In genomic region chr5:67164856-67165523, GRCh38 we compare ENCODE assay signal across 14 cellular contexts. TPM values are rescaled to one million over a fixed set of nuclear protein-coding genes. Genes with fewer than 3 reads are reported as not detected.
DNase-seq lines count a peak whose midpoint lies in the region; ATAC-seq and TF ChIP-seq lines count a peak whose summit lies in the region.
"Had no signal": no experiment of that assay in that cellular context is flagged by ENCODE, and none has a peak within 500 bp of the region (broad histone marks: within the 10 kb centered on the region; RNA-seq: fewer than 3 reads in every experiment).

No MANE protein-coding gene starts in this region.

- H3K4me1 ChIP-seq in heart left ventricle = peaks cover 0 to 32% (median 13%) of the 10 kb centered on the region in 12 donors
- H3K4me1 ChIP-seq in thoracic aorta (ENCODE audit: control insufficient read depth in 1 of 2, low read depth in 2 of 2) = peaks cover 22 to 36% of the 10 kb centered on the region in 2 donors
- peaks cover 0 to 15% (median 2%) of the 10 kb centered on the region in 4 donors for H3K4me1 ChIP-seq in tibial nerve

- H3K36me3 ChIP-seq in heart left ventricle (peaks cover 3 to 95% (median 59%) of the 10 kb centered on the region in 9 donors), thoracic aorta (peaks cover 18% of the 10 kb centered on the region), tibial nerve (peaks cover 0 to 27% (median 0%) of the 10 kb centered on the region in 3 donors)
- H3K36me3 ChIP-seq: BE2C had no signal

- H3K4me1 Mint-ChIP-seq in activated CD4-positive, alpha-beta memory T cell treated with anti-CD3 and anti-CD28 coated beads for 36 hours (ENCODE audit: low read depth) = peaks cover 76% of the 10 kb centered on the region

- intact Hi-C loops in heart left ventricle (cut with DNase I) = loop anchor here in 5 of 10 donors (2.0 to 5.0 kb wide), 2 partner anchors 42 to 44 kb away; no protein-coding TSS in a partner anchor
- intact Hi-C loops in cardiac septum (cut with DNase I) = no loop called here
- intact Hi-C loops in activated CD4-positive, alpha-beta memory T cell treated with anti-CD3 and anti-CD28 coated beads for 36 hours (cut with micrococcal nuclease) = loop anchor here (5.0 to 10.0 kb wide), 4 partner anchors 178 to 1107 kb away; no protein-coding TSS in a partner anchor

- DNase-seq in heart left ventricle (no peak), cardiac septum (ENCODE audit: low spot score) (no peak), thoracic aorta (ENCODE audit: low spot score) (no peak), tibial nerve (ENCODE audit: low spot score in 2 of 2) (no peak)
- DNase-seq in activated CD4-positive, alpha-beta memory T cell treated with anti-CD3 and anti-CD28 coated beads for 36 hours = no peak
- DNase-seq: activated CD4-positive, alpha-beta T cell treated with anti-CD3 and anti-CD28 coated beads, Interleukin-2, amount 50 U/mL, for 1 hour; amniotic stem cell; BE2C; dermis blood vessel endothelial cell; NCI-H446 had no signal

- CTCF ChIA-PET in activated CD4-positive, alpha-beta memory T cell treated with anti-CD3 and anti-CD28 coated beads for 36 hours (lab: Charles Lee) = interaction anchor here (1.1 to 16.1 kb wide), 5 partner anchors 8 to 177 kb away, joined by 3 to 363 read pairs (median 5); no protein-coding TSS in a partner anchor

- TF ChIP-seq POLR2A in heart left ventricle (IDR thresholded peaks at IDR 0.05) (no peak), tibial nerve (IDR thresholded peaks at IDR 0.05) (no peak)

- no peak for ATAC-seq in heart left ventricle
- ATAC-seq in thoracic aorta (ENCODE audit: insufficient number of reproducible peaks, low FRiP score, low read depth) = no peak
- ATAC-seq in HG02642 (IDR thresholded peaks at IDR 0.05; ENCODE audit: poor library complexity, unreplicated experiment) = no peak
- ATAC-seq in HG02938 (IDR thresholded peaks at IDR 0.05; ENCODE audit: unreplicated experiment) = no peak

- H3K4me3 ChIP-seq in heart left ventricle (peak overlapping the region in 1 of 12 donors; percentile 51), thoracic aorta (no peak overlapping the region), tibial nerve (no peak overlapping the region)

- no peaks in the 10 kb centered on the region for H3K9me3 Mint-ChIP-seq in activated CD4-positive, alpha-beta memory T cell treated with anti-CD3 and anti-CD28 coated beads for 36 hours

- peak overlapping the region; percentile 98 for H3K27ac Mint-ChIP-seq in activated CD4-positive, alpha-beta memory T cell treated with anti-CD3 and anti-CD28 coated beads for 36 hours

- TF ChIP-seq CTCF in heart left ventricle (IDR thresholded peaks at IDR 0.05) (no peak), thoracic aorta (IDR thresholded peaks at IDR 0.05) (no peak), tibial nerve (IDR thresholded peaks at IDR 0.05) (no peak)

- H3K9me3 ChIP-seq in heart left ventricle (no peaks in the 10 kb centered on the region), thoracic aorta (no peaks in the 10 kb centered on the region), tibial nerve (no peaks in the 10 kb centered on the region)
- H3K9me3 ChIP-seq: BE2C had no signal

- H3K27me3 Mint-ChIP-seq in activated CD4-positive, alpha-beta memory T cell treated with anti-CD3 and anti-CD28 coated beads for 36 hours = no peaks in the 10 kb centered on the region

- H3K27ac ChIP-seq in heart left ventricle (peak overlapping the region in 7 of 12 donors; percentile 66 to 94 (median 86)), layer of hippocampus (ENCODE audit: low read depth, low read length) (peak overlapping the region; percentile 87), thoracic aorta (peak overlapping the region; percentile 76 to 91), tibial nerve (peak overlapping the region in 2 of 4 donors; percentile 77 to 89)

- peaks cover 43% of the 10 kb centered on the region for H3K36me3 Mint-ChIP-seq in activated CD4-positive, alpha-beta memory T cell treated with anti-CD3 and anti-CD28 coated beads for 36 hours

- TF ChIP-seq EP300 in tibial nerve (IDR thresholded peaks at IDR 0.05) = no peak

- H3K4me3 Mint-ChIP-seq in activated CD4-positive, alpha-beta memory T cell treated with anti-CD3 and anti-CD28 coated beads for 36 hours = peak overlapping the region; percentile 91

- POLR2A ChIA-PET in activated CD4-positive, alpha-beta memory T cell treated with anti-CD3 and anti-CD28 coated beads for 36 hours (lab: Charles Lee) = interaction anchor here (1.9 to 9.9 kb wide), 2 partner anchors 40 to 57 kb away, joined by 5 to 104 read pairs; no protein-coding TSS in a partner anchor

- 95 to 100% (median 97%) methylated on average over 13 to 17 of the region's 17 CpGs for WGBS in heart left ventricle, 4 donors
- 95 to 99% methylated on average over 11 to 17 of the region's 17 CpGs for WGBS in tibial nerve, 2 donors

- H3K27me3 ChIP-seq in heart left ventricle = no peaks in the 10 kb centered on the region
- H3K27me3 ChIP-seq in layer of hippocampus (ENCODE audit: control insufficient read depth, insufficient read depth, low read length) = no peaks in the 10 kb centered on the region
- H3K27me3 ChIP-seq in thoracic aorta (replicated peaks; ENCODE audit: insufficient read depth) = no peaks in the 10 kb centered on the region
- no peaks in the 10 kb centered on the region for H3K27me3 ChIP-seq in tibial nerve
- H3K27me3 ChIP-seq: BE2C had no signal

RNA-seq across cellular contexts. Expression of gene CD180, which starts 31.6 kb away (rescaled TPM):
- 1 to 10 TPM in 2 of 9 donors, under 1 TPM in 7; 0.18 to 7.7 (median 0.36) TPM for total RNA-seq in heart left ventricle
- polyA plus RNA-seq in heart left ventricle = under 1 TPM; 0.08 to 0.18 TPM
- total RNA-seq in cardiac septum = 0.48 TPM
- total RNA-seq in activated CD4-positive, alpha-beta memory T cell treated with anti-CD3 and anti-CD28 coated beads for 36 hours = under 1 TPM; 0.07 to 0.21 TPM
- under 1 TPM; 0.81 to 0.85 TPM for total RNA-seq in thoracic aorta
- 1 to 10 TPM in 1 of 4 donors, under 1 TPM in 3; 0.21 to 2.7 (median 0.52) TPM for total RNA-seq in tibial nerve
- total RNA-seq: dermis blood vessel endothelial cell, G401 had no signal
